In genomic region chr10:132572545-132572937, GRCh38 we compare ENCODE assay signal across 9 cellular contexts. TPM values are rescaled to one million over a fixed set of nuclear protein-coding genes. Genes with fewer than 3 reads are reported as not detected.
DNase-seq lines count a peak whose midpoint lies in the region; ATAC-seq and TF ChIP-seq lines count a peak whose summit lies in the region.
"Had no signal": no experiment of that assay in that cellular context is flagged by ENCODE, and none has a peak within 500 bp of the region (broad histone marks: within the 10 kb centered on the region; RNA-seq: fewer than 3 reads in every experiment).

No MANE protein-coding gene starts in this region.

- ATAC-seq in Panc1 (peak; percentile 27), HG03571 (IDR thresholded peaks at IDR 0.05; ENCODE audit: unreplicated experiment) (no peak)

- TF ChIP-seq CTCF in Panc1 (IDR thresholded peaks at IDR 0.05) (no peak), glutamatergic neuron (IDR thresholded peaks at IDR 0.05; ENCODE audit: partially characterized antibody, unreplicated experiment) (no peak), transverse colon (IDR thresholded peaks at IDR 0.05) (no peak)

- no peak overlapping the region for H3K4me3 Mint-ChIP-seq in activated naive CD8-positive, alpha-beta T cell
- no peak overlapping the region for H3K4me3 Mint-ChIP-seq in activated naive CD8-positive, alpha-beta T cell treated with anti-CD3 and anti-CD28 coated beads for 36 hours
- no peak overlapping the region for H3K4me3 Mint-ChIP-seq in glutamatergic neuron (ENCODE audit: unreplicated experiment)

- H3K9me3 Mint-ChIP-seq in activated naive CD8-positive, alpha-beta T cell (ENCODE audit: low read depth): no peaks in the 10 kb centered on the region
- H3K9me3 Mint-ChIP-seq in activated naive CD8-positive, alpha-beta T cell treated with anti-CD3 and anti-CD28 coated beads for 36 hours: no peaks in the 10 kb centered on the region
- peaks cover 6% of the 10 kb centered on the region for H3K9me3 Mint-ChIP-seq in glutamatergic neuron (ENCODE audit: unreplicated experiment)
- H3K9me3 Mint-ChIP-seq: T-helper 1 cell treated with Interleukin-12 subunit alpha and Interleukin-12 subunit beta and Interleukin-4 antibody, amounts not matched to agents 30 μg/mL and 1 μg/mL, for 36 hours had no signal

- peak overlapping the region; percentile 90 for H3K27ac ChIP-seq in Panc1 (ENCODE audit: low read length)
- peak overlapping the region; percentile 41 to 61 (median 48) for H3K27ac ChIP-seq in transverse colon

- H3K4me3 ChIP-seq in Panc1 (ENCODE audit: low read depth in 2 of 2, low read length in 2 of 2) (peak overlapping the region; percentile 15 to 28; a peak in 3 of 4 replicates), transverse colon (no peak overlapping the region)

- 52% methylated on average over 7 of the region's 7 CpGs; no CpG with 5 or more reads in 1 of the 2 donors for WGBS in transverse colon (ENCODE audit: low coverage in 1 of 2), 2 donors

- H3K36me3 ChIP-seq in Panc1 (ENCODE audit: control insufficient read depth, insufficient read depth, low read length): no peaks in the 10 kb centered on the region
- no peaks in the 10 kb centered on the region for H3K36me3 ChIP-seq in transverse colon

- H3K27me3 ChIP-seq in Panc1 (ENCODE audit: control insufficient read depth, insufficient read depth, low read length): no peaks in the 10 kb centered on the region
- H3K27me3 ChIP-seq in transverse colon: no peaks in the 10 kb centered on the region

- H3K4me1 Mint-ChIP-seq in activated naive CD8-positive, alpha-beta T cell (ENCODE audit: low read depth): peaks cover 8% of the 10 kb centered on the region
- H3K4me1 Mint-ChIP-seq in activated naive CD8-positive, alpha-beta T cell treated with anti-CD3 and anti-CD28 coated beads for 36 hours: peaks cover 25% of the 10 kb centered on the region
- peaks cover 12% of the 10 kb centered on the region for H3K4me1 Mint-ChIP-seq in glutamatergic neuron (ENCODE audit: low read depth, unreplicated experiment)

- DNase-seq in activated naive CD8-positive, alpha-beta T cell treated with anti-CD3 and anti-CD28 coated beads for 36 hours: no peak
- peak; percentile 56 for DNase-seq in Panc1 (ENCODE audit: low read depth, low spot score)
- DNase-seq in glutamatergic neuron: peak; percentile 19
- no peak for DNase-seq in transverse colon
- no peak for DNase-seq in SIG-M5 (lab: John Stamatoyannopoulos, UW)
- no peak for DNase-seq in COLO668 (lab: John Stamatoyannopoulos, UW; ENCODE audit: unreplicated experiment)

- no peak for TF ChIP-seq EP300 in transverse colon (IDR thresholded peaks at IDR 0.05; ENCODE audit: low read depth)

- H3K9me3 ChIP-seq in Panc1 (ENCODE audit: control insufficient read depth, insufficient read depth, low read depth, low read length) (no peaks in the 10 kb centered on the region), transverse colon (no peaks in the 10 kb centered on the region)

- CTCF ChIA-PET in Panc1 (lab: Charles Lee): interaction anchor here (0.6 kb wide), 1 partner anchor 9 kb away, joined by 3 read pairs; no protein-coding TSS in a partner anchor

- peaks cover 65% of the 10 kb centered on the region for H3K4me1 ChIP-seq in Panc1 (ENCODE audit: control insufficient read depth, insufficient read depth, low read length)
- H3K4me1 ChIP-seq in transverse colon: peaks cover 48 to 60% (median 52%) of the 10 kb centered on the region in 4 donors

- TF ChIP-seq POLR2A in transverse colon (IDR thresholded peaks at IDR 0.05): no peak

- POLR2A ChIA-PET in Panc1 (lab: Charles Lee): no interaction called here

- in situ Hi-C loops in Panc1 (cut with HindIII; ENCODE audit: low pct_unique_long_range_greater_than_20kb, low sequenced_read_pairs): no loop called here
- in situ Hi-C loops in transverse colon (cut with MboI; ENCODE audit: low pct_ligation_motif_present in 1 of 4, low pct_unique_long_range_greater_than_20kb in 1 of 4, low sequenced_read_pairs in 3 of 4): no loop called here

- no TSS peak for BruUV-seq in Panc1 (replicated peaks; lab: Mats Ljungman, UMichigan)

- no peaks in the 10 kb centered on the region for H3K36me3 Mint-ChIP-seq in activated naive CD8-positive, alpha-beta T cell
- no peaks in the 10 kb centered on the region for H3K36me3 Mint-ChIP-seq in activated naive CD8-positive, alpha-beta T cell treated with anti-CD3 and anti-CD28 coated beads for 36 hours
- no peaks in the 10 kb centered on the region for H3K36me3 Mint-ChIP-seq in glutamatergic neuron (ENCODE audit: unreplicated experiment)

- H3K27ac Mint-ChIP-seq in activated naive CD8-positive, alpha-beta T cell: peak overlapping the region; percentile 66
- no peak overlapping the region for H3K27ac Mint-ChIP-seq in activated naive CD8-positive, alpha-beta T cell treated with anti-CD3 and anti-CD28 coated beads for 36 hours
- H3K27ac Mint-ChIP-seq in glutamatergic neuron (ENCODE audit: unreplicated experiment): no peak overlapping the region

- H3K27me3 Mint-ChIP-seq in activated naive CD8-positive, alpha-beta T cell: no peaks in the 10 kb centered on the region
- no peaks in the 10 kb centered on the region for H3K27me3 Mint-ChIP-seq in activated naive CD8-positive, alpha-beta T cell treated with anti-CD3 and anti-CD28 coated beads for 36 hours
- H3K27me3 Mint-ChIP-seq in glutamatergic neuron (ENCODE audit: unreplicated experiment): peaks cover 3% of the 10 kb centered on the region

- intact Hi-C loops in Panc1 (cut with micrococcal nuclease; ENCODE audit: unreplicated experiment) (no loop called here), transverse colon (cut with DNase I; ENCODE audit: low total_unique reads) (no loop called here)

RNA-seq across cellular contexts. Expression of gene INPP5A, which starts 35.0 kb away (rescaled TPM):
- 1 to 10 TPM; 6.1 to 7.4 TPM for total RNA-seq in activated naive CD8-positive, alpha-beta T cell treated with anti-CD3 and anti-CD28 coated beads for 36 hours
- 60.0 TPM for total RNA-seq in Panc1 (2021; ENCODE audit: unreplicated experiment)
- 78.4 TPM for polyA plus RNA-seq in Panc1 (2012; ENCODE audit: insufficient read length)
- total RNA-seq in glutamatergic neuron (ENCODE audit: unreplicated experiment): 36.3 TPM
- 10 to 100 TPM; 34.8 to 80.8 (median 52.8) TPM for total RNA-seq in transverse colon

Comparison
In these comparisons a context has a peak if more than half of its experiments do, and no peak if none do; other contexts are left out.
1. DNase-seq: peak in Panc1 (single experiment) and glutamatergic neuron (single experiment); none in activated naive CD8-positive, alpha-beta T cell treated with anti-CD3 and anti-CD28 coated beads for 36 hours (single experiment), transverse colon (single experiment), SIG-M5 (single experiment) and COLO668 (single experiment).
2. H3K4me3 ChIP-seq: peak in Panc1 (2 of 2); none in transverse colon (0 of 4).